Comparison of ENCODE assay signal across 17 cellular contexts in the genomic region with DNA sequence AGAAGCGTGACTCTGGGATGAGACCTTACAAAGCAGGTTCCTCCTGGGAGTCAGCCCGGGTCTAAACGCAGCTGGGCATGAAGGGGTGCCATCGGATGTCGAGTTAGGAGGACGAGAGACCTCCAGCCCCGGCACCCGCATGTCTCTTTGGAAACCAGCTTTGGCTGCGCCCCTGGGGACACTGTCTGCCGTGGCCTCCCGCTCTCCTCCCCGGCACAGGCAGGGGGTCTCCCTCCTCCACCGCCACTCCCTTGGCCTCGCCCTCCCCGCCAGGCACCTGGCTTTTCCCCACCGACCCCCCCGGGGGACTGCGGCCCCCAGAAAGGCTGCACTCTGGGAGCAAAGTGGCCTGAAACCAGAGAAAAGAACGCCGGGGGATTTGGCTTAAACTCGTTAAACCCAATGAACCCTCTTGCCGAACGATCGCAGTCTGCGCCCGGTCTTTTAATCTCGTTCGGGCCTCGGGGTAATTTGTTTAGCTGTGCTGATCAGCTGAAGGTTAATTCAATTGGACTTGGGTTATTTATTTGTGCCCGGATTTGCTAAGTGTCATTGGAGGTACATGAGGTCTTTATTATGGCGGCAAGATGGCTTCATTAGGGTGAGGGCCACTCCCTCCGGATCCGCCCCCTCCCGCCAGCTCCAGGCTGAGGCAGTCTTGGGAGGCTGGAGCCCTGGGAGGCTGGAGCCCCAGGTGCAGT. TPM values are rescaled to one million over a fixed set of nuclear protein-coding genes. Genes with fewer than 3 reads are reported as not detected.
"Had no signal": no experiment of that assay in that cellular context is flagged by ENCODE, and none has a peak within 500 bp of the region (broad histone marks: within the 10 kb centered on the region; RNA-seq: fewer than 3 reads in every experiment).

No MANE protein-coding gene starts in this region.

- H3K36me3 ChIP-seq: heart left ventricle had no signal

- ATAC-seq: activated T-helper 17 cell treated with anti-CD3 and anti-CD28 coated beads, Interleukin-2, amount 50 U/mL, for 72 hours; heart left ventricle had no signal

- H3K4me1 ChIP-seq: heart left ventricle, psoas muscle had no signal

- H3K27ac ChIP-seq: heart left ventricle, psoas muscle had no signal

- H3K4me3 ChIP-seq: heart left ventricle, psoas muscle had no signal

- FAIRE-seq: colon, endothelial cell of umbilical vein, islet of Langerhans had no signal

- DNase-seq: activated CD4-positive, alpha-beta T cell treated with anti-CD3 and anti-CD28 coated beads, Interleukin-2, amount 10 ng/mL, durations not matched to agents 7 days and 5 days; activated CD4-positive, CD25-positive, alpha-beta regulatory T cell; activated naive CD4-positive, alpha-beta T cell treated with anti-CD3 and anti-CD28 coated beads, Interleukin-2, amount 10 ng/mL, durations not matched to agents 7 days and 5 days; activated T-cell treated with anti-CD3 and anti-CD28 coated beads for 4 hours; foreskin melanocyte; heart left ventricle; mammary epithelial cell; natural killer cell; psoas muscle; stimulated activated CD4-positive, alpha-beta T cell treated with anti-CD3 and anti-CD28 coated beads, Interleukin-12 subunit alpha, Interleukin-12 subunit beta, amount 100 ng/mL, for 4 hours; stimulated activated naive CD4-positive, alpha-beta T cell treated with Interleukin-2 at 50 U/mL for 16 hours; trophoblast cell had no signal

RNA-seq across cellular contexts. Expression of gene TMEM184A, which starts 30.3 kb away (rescaled TPM):
- total RNA-seq: activated CD4-positive, alpha-beta T cell treated with anti-CD3 and anti-CD28 coated beads, Interleukin-2, amount 10 ng/mL, durations not matched to agents 7 days and 5 days; activated CD8-positive, alpha-beta memory T cell treated with anti-CD3 and anti-CD28 coated beads for 36 hours; activated T-helper 17 cell treated with anti-CD3 and anti-CD28 coated beads, Interleukin-2, amount 50 U/mL, for 72 hours; endothelial cell of umbilical vein had no signal
